Comparison of ENCODE assay signal across 1 cellular context in genomic region chr5:52811067-52811749, GRCh38.
A peak's percentile ranks its signal among the peaks of the same experiment; 100 is the strongest.
TF ChIP-seq lines count a peak whose summit lies in the region.

No MANE protein-coding gene starts in this region.

TF ChIP-seq in IMR-90, 13 proteins besides CTCF, POLR2A, EP300 and RAD21 (continued from another document):
- peak; percentile 88 for TF ChIP-seq CEBPB (IDR thresholded peaks at IDR 0.05; ENCODE audit: low read depth, low read length)
- TF ChIP-seq BHLHE40 (IDR thresholded peaks at IDR 0.05; ENCODE audit: low read depth, low read length), result no peak
TF ChIP-seq in IMR-90: peak in this region for 3.
